In the genomic region with DNA sequence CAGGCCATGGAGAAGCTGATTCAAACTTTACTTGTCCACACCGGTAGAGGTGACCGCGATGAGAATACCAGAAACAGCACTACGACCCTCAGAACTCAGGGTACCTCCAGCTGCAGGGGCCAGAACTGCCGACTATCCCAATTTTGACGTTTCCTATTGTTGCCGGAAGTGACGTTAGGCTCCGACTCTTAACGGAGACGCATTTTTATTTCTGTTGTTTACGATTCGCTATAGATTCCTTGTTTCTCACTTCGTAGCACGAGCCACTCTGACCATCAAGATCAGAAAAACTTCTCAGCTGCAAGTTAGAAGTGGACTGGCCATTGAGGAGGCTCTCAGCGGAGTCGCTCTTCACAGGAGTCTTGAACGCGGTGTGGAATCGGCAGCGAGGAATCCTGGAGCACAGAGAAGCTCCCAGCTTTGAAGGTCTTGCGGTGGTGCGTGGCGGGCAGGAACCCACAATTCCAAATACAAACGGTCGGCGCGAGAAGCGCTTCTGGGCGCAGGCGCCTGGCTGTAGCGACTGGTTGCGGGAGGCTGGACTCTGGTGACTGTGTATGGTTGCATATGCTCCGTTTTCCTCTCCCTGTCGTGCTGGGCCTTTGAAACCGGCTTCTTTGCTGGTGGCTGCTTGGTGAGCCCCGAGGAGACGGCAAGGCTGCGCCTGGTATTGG, we compare ENCODE assay signal across 8 cellular contexts. TPM values are rescaled to one million over a fixed set of nuclear protein-coding genes. Genes with fewer than 3 reads are reported as not detected.
A peak's percentile ranks its signal among the peaks of the same experiment; 100 is the strongest.
DNase-seq lines count a peak whose midpoint lies in the region; ATAC-seq, FAIRE-seq and TF ChIP-seq lines count a peak whose summit lies in the region.

A gene with protein sequence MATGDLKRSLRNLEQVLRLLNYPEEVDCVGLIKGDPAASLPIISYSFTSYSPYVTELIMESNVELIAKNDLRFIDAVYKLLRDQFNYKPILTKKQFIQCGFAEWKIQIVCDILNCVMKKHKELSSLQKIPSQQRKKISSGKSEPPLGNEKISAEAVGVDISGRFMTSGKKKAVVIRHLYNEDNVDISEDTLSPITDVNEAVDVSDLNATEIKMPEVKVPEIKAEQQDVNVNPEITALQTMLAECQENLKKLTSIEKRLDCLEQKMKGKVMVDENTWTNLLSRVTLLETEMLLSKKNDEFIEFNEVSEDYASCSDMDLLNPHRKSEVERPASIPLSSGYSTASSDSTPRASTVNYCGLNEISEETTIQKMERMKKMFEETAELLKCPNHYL (plus strand): TSS at position 405 of the 674 bp plus-strand sequence. CDS start 15,211 bp downstream, outside the sequence.
Gene FBXO8 (minus strand): TSS at position 161 of the 674 bp plus-strand sequence. CDS start 20,575 bp downstream, outside the sequence.

- no peaks in the 10 kb centered on the region for H3K9me3 Mint-ChIP-seq in Calu3 (ENCODE audit: low read depth, unreplicated experiment)

- H3K27me3 Mint-ChIP-seq in Calu3 (ENCODE audit: unreplicated experiment) = no peaks in the 10 kb centered on the region

- H3K4me3 ChIP-seq in mucosa of rectum (ENCODE audit: low read length in 2 of 2) = peak within 1 kb of the TSS; percentile 98 to 99

- no peak for FAIRE-seq in HTR-8/SVneo (lab: Jason Lieb, UNC)

- no peaks in the 10 kb centered on the region for H3K27me3 ChIP-seq in mucosa of rectum (ENCODE audit: control insufficient read depth in 2 of 2, insufficient read depth in 2 of 2, low read length in 2 of 2)

- peak within 1 kb of the TSS; percentile 69 for H3K27ac Mint-ChIP-seq in Calu3 (ENCODE audit: unreplicated experiment)

- peaks cover 22% of the 10 kb centered on the region for H3K36me3 Mint-ChIP-seq in Calu3 (ENCODE audit: insufficient read depth, unreplicated experiment)

- intact Hi-C loops in Calu3 (cut with micrococcal nuclease; ENCODE audit: unreplicated experiment) = no loop called here

- H3K4me1 Mint-ChIP-seq in Calu3 (ENCODE audit: low read depth, unreplicated experiment) = no peaks in the 10 kb centered on the region

- peak within 1 kb of the TSS; percentile 92 to 97 for H3K9ac ChIP-seq in mucosa of rectum (ENCODE audit: low read depth in 1 of 2, low read length in 2 of 2)

- H3K9me3 ChIP-seq in mucosa of rectum (ENCODE audit: control insufficient read depth in 2 of 2, low read length in 2 of 2) = no peaks in the 10 kb centered on the region

- ATAC-seq in GM21367 (IDR thresholded peaks at IDR 0.05; ENCODE audit: unreplicated experiment) = peak; percentile 53

- no TSS peak for BruUV-seq in Calu3 (replicated peaks; lab: Mats Ljungman, UMichigan)

- DNase-seq in Calu3 (peak; percentile 39), HTR-8/SVneo (ENCODE audit: insufficient read length, low spot score) (peak; percentile 62), OCI-M1 (lab: John Stamatoyannopoulos, UW) (peak; percentile 89), activated T-cell treated with anti-CD3 and anti-CD28 coated beads for 4 hours (peak; percentile 51), erythroblast (lab: John Stamatoyannopoulos, UW) (peak; percentile 91 to 95)
- DNase-seq in stimulated activated CD8-positive, alpha-beta memory T cell treated with anti-CD3 and anti-CD28 coated beads, Interleukin-4, amount 100 ng/mL, for 4 hours (ENCODE audit: low read depth in 2 of 2, low spot score in 1 of 2) = peak; percentile 37 to 39

- no peak for TF ChIP-seq CTCF in Calu3 (IDR thresholded peaks at IDR 0.05; ENCODE audit: unreplicated experiment)

- peaks cover 9 to 17% of the 10 kb centered on the region in 2 donors for H3K4me1 ChIP-seq in mucosa of rectum (ENCODE audit: control insufficient read depth in 2 of 2, insufficient read depth in 2 of 2, low read length in 2 of 2)

- no peaks in the 10 kb centered on the region for H3K36me3 ChIP-seq in mucosa of rectum (ENCODE audit: control insufficient read depth in 2 of 2, insufficient read depth in 2 of 2, low read length in 2 of 2)

- peak within 1 kb of the TSS; percentile 93 to 98 for H3K27ac ChIP-seq in mucosa of rectum (ENCODE audit: low read depth in 2 of 2, low read length in 2 of 2)

- CTCF ChIA-PET in Calu3 (lab: Charles Lee) = no interaction called here

- peak; percentile 91 for TF ChIP-seq POLR2A in erythroblast (IDR thresholded peaks at IDR 0.05; ENCODE audit: low read length)

- H3K4me3 Mint-ChIP-seq in Calu3 (ENCODE audit: low read depth, unreplicated experiment) = peak within 1 kb of the TSS; percentile 73

RNA-seq across cellular contexts. Expression of the first gene that starts in this region (rescaled TPM):
- total RNA-seq in Calu3 (2022) = 13.5 and 15.8 TPM in 2 replicates

RNA-seq across cellular contexts. Expression of gene FBXO8, which starts in this region (rescaled TPM):
- total RNA-seq in Calu3 (2022) = 11.4 and 14.8 TPM in 2 replicates

Comparison
In these comparisons a context has a peak if more than half of its experiments do, and no peak if none do; other contexts are left out.
1. Peak in every context shown above with its lines: DNase-seq, ATAC-seq, H3K4me3 ChIP-seq and H3K27ac ChIP-seq.
2. DNase-seq: peak in every context shown above with its lines; median percentile 93 in erythroblast; 89 in OCI-M1; 62 in HTR-8/SVneo; 51 in activated T-cell treated with anti-CD3 and anti-CD28 coated beads for 4 hours; 39 in Calu3; 38 in stimulated activated CD8-positive, alpha-beta memory T cell treated with anti-CD3 and anti-CD28 coated beads, Interleukin-4, amount 100 ng/mL, for 4 hours.